ENCODE assay signal across 3 cellular contexts in genomic region chr1:62280960-62281465, GRCh38.
TF ChIP-seq lines count a peak whose summit lies in the region.

No MANE protein-coding gene starts in this region.

TF ChIP-seq in HEK293, 187 proteins besides CTCF, POLR2A, EP300 and RAD21:
- peak; percentile 28; the same call in 1 of the 2 replicates for TF ChIP-seq TRIM28 (IDR thresholded peaks at IDR 0.05; ENCODE audit: borderline replicate concordance, low read length)
- no peak for TF ChIP-seq ZNF274 (IDR thresholded peaks at IDR 0.05; ENCODE audit: low read length)
- TF ChIP-seq ZNF274 (tag by site-specific recombination; IDR thresholded peaks at IDR 0.05; ENCODE audit: borderline replicate concordance): no peak
- TF ChIP-seq ZFHX2 (tag by site-specific recombination; conservative IDR thresholded peaks at IDR 0.05): no peak
- peak; percentile 46 for TF ChIP-seq SETDB1 (IDR thresholded peaks at IDR 0.05; ENCODE audit: insufficient read length, low read length)
- TF ChIP-seq ZNF677 (tag by site-specific recombination; IDR thresholded peaks at IDR 0.05): peak; percentile 92
- TF ChIP-seq RBAK (tag by site-specific recombination; IDR thresholded peaks at IDR 0.05): peak; percentile 80; the same call in 1 of the 2 replicates
- no peak for TF ChIP-seq ZFP3 (tag by site-specific recombination; IDR thresholded peaks at IDR 0.05; ENCODE audit: low read depth)
TF ChIP-seq in HEK293: peak in this region for 4.

TF ChIP-seq in HEK293T, 16 proteins besides CTCF, POLR2A, EP300 and RAD21:
- TF ChIP-seq FOXA1 (IDR thresholded peaks at IDR 0.05) (no peak), L3MBTL2 (conservative IDR thresholded peaks at IDR 0.05) (0 out of 2 replicates have a peak, but pooled peaks have one; percentile 8), BHLHE40 (IDR thresholded peaks at IDR 0.05; ENCODE audit: borderline replicate concordance) (no peak), HDGF (IDR thresholded peaks at IDR 0.05; ENCODE audit: borderline replicate concordance) (no peak)
TF ChIP-seq in HEK293T: peak in this region for 1.

TF ChIP-seq in H1, 55 proteins besides CTCF, POLR2A, EP300 and RAD21:
- TF ChIP-seq KDM1A (IDR thresholded peaks at IDR 0.05; ENCODE audit: borderline replicate concordance, low read length) (peak; percentile 83), EGR1 (IDR thresholded peaks at IDR 0.05; ENCODE audit: borderline replicate concordance, low read depth, low read length) (no peak)
